ENCODE assay signal across 8 cellular contexts in genomic region chr6:31971279-31971992, GRCh38. TPM values are rescaled to one million over a fixed set of nuclear protein-coding genes. Genes with fewer than 3 reads are reported as not detected.
DNase-seq lines count a peak whose midpoint lies in the region; ATAC-seq, FAIRE-seq and TF ChIP-seq lines count a peak whose summit lies in the region.

No MANE protein-coding gene starts in this region.

- H3K27ac Mint-ChIP-seq in activated naive CD4-positive, alpha-beta T cell treated with anti-CD3 and anti-CD28 coated beads, Interleukin-2, amount 10 ng/mL, durations not matched to agents 7 days and 5 days, result peak overlapping the region; percentile 99

- peaks cover 8% of the 10 kb centered on the region for H3K27me3 Mint-ChIP-seq in activated naive CD4-positive, alpha-beta T cell treated with anti-CD3 and anti-CD28 coated beads, Interleukin-2, amount 10 ng/mL, durations not matched to agents 7 days and 5 days

- no peak for TF ChIP-seq CTCF in keratinocyte (optimal IDR thresholded peaks at IDR 0.05 in 1 of 3, IDR thresholded peaks at IDR 0.05 in 1 of 3, conservative IDR thresholded peaks at IDR 0.05 in 1 of 3; ENCODE audit: extremely low read depth in 1 of 3, insufficient read depth in 2 of 3, low read length in 3 of 3)

- peaks cover 45% of the 10 kb centered on the region for H3K36me3 Mint-ChIP-seq in activated naive CD4-positive, alpha-beta T cell treated with anti-CD3 and anti-CD28 coated beads, Interleukin-2, amount 10 ng/mL, durations not matched to agents 7 days and 5 days

- no peak for ATAC-seq in HG02981 (IDR thresholded peaks at IDR 0.05; ENCODE audit: unreplicated experiment)

- H3K36me3 ChIP-seq in adipocyte (ENCODE audit: control insufficient read depth, insufficient read depth, low read length, severe bottlenecking), result peaks cover 39% of the 10 kb centered on the region
- H3K36me3 ChIP-seq in keratinocyte (ENCODE audit: control insufficient read depth in 2 of 2, extremely low read depth in 1 of 2, insufficient read depth in 2 of 2, low read length in 2 of 2), result peaks cover 11 to 28% of the 10 kb centered on the region in 2 experiments
- H3K36me3 ChIP-seq in subcutaneous abdominal adipose tissue (ENCODE audit: control insufficient read depth in 5 of 5, insufficient read depth in 5 of 5, low read length in 5 of 5), result peaks cover 0 to 44% (median 41%) of the 10 kb centered on the region in 5 donors

- no peaks in the 10 kb centered on the region for H3K27me3 ChIP-seq in adipocyte (replicated peaks; ENCODE audit: control insufficient read depth, insufficient read depth, low read length)
- H3K27me3 ChIP-seq in keratinocyte (ENCODE audit: control insufficient read depth, extremely low read depth, insufficient read depth, low read length), result no peaks in the 10 kb centered on the region
- H3K27me3 ChIP-seq in subcutaneous abdominal adipose tissue (ENCODE audit: control insufficient read depth in 5 of 5, insufficient read depth in 4 of 5, low read length in 5 of 5), result no peaks in the 10 kb centered on the region

- H3K79me2 ChIP-seq in keratinocyte (ENCODE audit: control insufficient read depth, insufficient read depth, low read length), result peaks cover 28% of the 10 kb centered on the region

- H3K9me3 Mint-ChIP-seq in activated naive CD4-positive, alpha-beta T cell treated with anti-CD3 and anti-CD28 coated beads, Interleukin-2, amount 10 ng/mL, durations not matched to agents 7 days and 5 days, result no peaks in the 10 kb centered on the region

- no peaks in the 10 kb centered on the region for H3K9me3 ChIP-seq in adipocyte (ENCODE audit: control insufficient read depth, low read length)
- H3K9me3 ChIP-seq in keratinocyte (ENCODE audit: control insufficient read depth, low read depth, low read length), result no peaks in the 10 kb centered on the region
- H3K9me3 ChIP-seq in subcutaneous abdominal adipose tissue (ENCODE audit: control insufficient read depth in 5 of 5, low read length in 5 of 5), result no peaks in the 10 kb centered on the region

- DNase-seq in activated naive CD4-positive, alpha-beta T cell treated with anti-CD3 and anti-CD28 coated beads, Interleukin-2, amount 10 ng/mL, durations not matched to agents 7 days and 5 days, result peak; percentile 26
- no peak for DNase-seq in activated naive CD4-positive, alpha-beta T cell treated with anti-CD3 and anti-CD28 coated beads, Interleukin-2, amount 50 U/mL, for 16 hours
- DNase-seq in adipocyte (ENCODE audit: low read depth) (no peak), keratinocyte (ENCODE audit: low read depth, low spot score) (no peak), SW 1271 (lab: John Stamatoyannopoulos, UW) (no peak), ureter (ENCODE audit: low spot score) (no peak)

- H3K4me2 ChIP-seq in keratinocyte (ENCODE audit: control insufficient read depth, extremely low read depth, insufficient read depth, low read depth, low read length), result peak overlapping the region; percentile 88

- FAIRE-seq in keratinocyte (lab: Jason Lieb, UNC), result no peak

- dilution Hi-C loops in keratinocyte (cut with MboI; ENCODE audit: extremely low pct_ligation_motif_present, low sequenced_read_pairs), result no loop called here

- H3K27ac ChIP-seq in keratinocyte (ENCODE audit: control insufficient read depth, insufficient read depth, low read length), result peak overlapping the region; percentile 98
- peak overlapping the region; percentile 94 for H3K27ac ChIP-seq in subcutaneous abdominal adipose tissue (ENCODE audit: low read depth, low read length)

- H3K9me1 ChIP-seq in keratinocyte (ENCODE audit: control insufficient read depth, extremely low read depth, insufficient read depth, low read length), result no peaks in the 10 kb centered on the region

- H4K20me1 ChIP-seq in keratinocyte (ENCODE audit: control insufficient read depth, extremely low read depth, insufficient read depth, low read length), result no peaks in the 10 kb centered on the region

- H3K4me3 ChIP-seq in adipocyte (ENCODE audit: low read length) (peak overlapping the region; percentile 87), keratinocyte (ENCODE audit: control insufficient read depth in 2 of 3, extremely low read depth in 1 of 3, insufficient read depth in 2 of 3, low read depth in 1 of 3, low read length in 3 of 3) (peak overlapping the region; percentile 72 to 95 (median 89)), subcutaneous abdominal adipose tissue (ENCODE audit: low read depth in 1 of 5, low read length in 5 of 5) (peak overlapping the region; percentile 85 to 93 (median 89))

- H3K4me1 Mint-ChIP-seq in activated naive CD4-positive, alpha-beta T cell treated with anti-CD3 and anti-CD28 coated beads, Interleukin-2, amount 10 ng/mL, durations not matched to agents 7 days and 5 days, result peaks cover 48% of the 10 kb centered on the region

- H3K9ac ChIP-seq in adipocyte (ENCODE audit: low read length) (peak overlapping the region; percentile 96), keratinocyte (ENCODE audit: control insufficient read depth, extremely low read depth, insufficient read depth, low read length) (peak overlapping the region; percentile 96), subcutaneous abdominal adipose tissue (ENCODE audit: low read length in 5 of 5) (peak overlapping the region; percentile 77 to 92 (median 80))

- CTCF ChIA-PET in activated naive CD4-positive, alpha-beta T cell treated with anti-CD3 and anti-CD28 coated beads, Interleukin-2, amount 10 ng/mL, durations not matched to agents 7 days and 5 days (lab: Charles Lee), result interaction anchor here (0.5 to 1.3 kb wide), 4 partner anchors 12 to 317 kb away, joined by 3 to 6 read pairs (median 4); partner anchors contain the start of genes EHMT2, NELFE and SKIC2

- H2AFZ ChIP-seq in keratinocyte (ENCODE audit: control insufficient read depth, low read length), result peak overlapping the region; percentile 92

- peak overlapping the region; percentile 97 for H3K4me3 Mint-ChIP-seq in activated naive CD4-positive, alpha-beta T cell treated with anti-CD3 and anti-CD28 coated beads, Interleukin-2, amount 10 ng/mL, durations not matched to agents 7 days and 5 days

- H3K4me1 ChIP-seq in adipocyte (ENCODE audit: control insufficient read depth, insufficient read depth, low read length) (peaks cover 33% of the 10 kb centered on the region), keratinocyte (ENCODE audit: control insufficient read depth, extremely low read depth, insufficient read depth, low read length) (peaks cover 18% of the 10 kb centered on the region), subcutaneous abdominal adipose tissue (ENCODE audit: control insufficient read depth in 5 of 5, insufficient read depth in 5 of 5, low read length in 5 of 5) (peaks cover 3 to 35% (median 27%) of the 10 kb centered on the region in 5 donors)

RNA-seq across cellular contexts. Expression of gene DXO, which starts 0.5 kb away (rescaled TPM):
- polyA plus RNA-seq in keratinocyte, result 7.0 to 10.4 TPM (median 7.6 TPM) in 3 replicates
- polyA plus RNA-seq in keratinocyte (2011; ENCODE audit: low read depth), result 4.9 TPM
- polyA plus RNA-seq in keratinocyte (2011; cell fraction: cytosol; rRNA removed), result 6.9 and 8.0 TPM in 2 replicates
- 23.0 and 23.6 TPM in 2 replicates for polyA plus RNA-seq in keratinocyte (2011; cell fraction: nucleus; rRNA removed)
- 10.2 and 12.4 TPM in 2 replicates for polyA plus RNA-seq in keratinocyte (2012; ENCODE audit: low replicate concordance)
- polyA minus RNA-seq in keratinocyte, result 6.0 to 14.3 TPM (median 7.1 TPM) in 3 replicates
- polyA minus RNA-seq in keratinocyte (2011; cell fraction: cytosol; rRNA and poly(A)+ RNA removed), result 17.1 TPM
- 5.4 and 7.1 TPM in 2 replicates for polyA minus RNA-seq in keratinocyte (2011; cell fraction: nucleus; rRNA and poly(A)+ RNA removed)
- 29.3 TPM for total RNA-seq in ureter

RNA-seq across cellular contexts. Expression of gene C4A, which starts 10.4 kb away (rescaled TPM):
- polyA plus RNA-seq in keratinocyte, result 1.2 to 2.9 TPM (median 1.4 TPM) in 3 replicates
- polyA plus RNA-seq in keratinocyte (2011; ENCODE audit: low read depth), result 3.8 TPM
- 0.22 and 0.51 TPM in 2 replicates for polyA plus RNA-seq in keratinocyte (2011; cell fraction: cytosol; rRNA removed)
- 8.0 and 9.5 TPM in 2 replicates for polyA plus RNA-seq in keratinocyte (2011; cell fraction: nucleus; rRNA removed)
- polyA plus RNA-seq in keratinocyte (2012; ENCODE audit: low replicate concordance), result 1.8 and 3.8 TPM in 2 replicates
- polyA minus RNA-seq in keratinocyte, result 2.3 to 10.0 TPM (median 3.7 TPM) in 3 replicates
- not detected for polyA minus RNA-seq in keratinocyte (2011; cell fraction: cytosol; rRNA and poly(A)+ RNA removed)
- polyA minus RNA-seq in keratinocyte (2011; cell fraction: nucleus; rRNA and poly(A)+ RNA removed), result 4.1 and 4.2 TPM in 2 replicates
- 71.1 TPM for total RNA-seq in ureter

RNA-seq across cellular contexts. Expression of gene SKIC2, which starts 12.5 kb away (rescaled TPM):
- 24.5 to 37.7 TPM (median 37.5 TPM) in 3 replicates for polyA plus RNA-seq in keratinocyte
- 24.7 TPM for polyA plus RNA-seq in keratinocyte (2011; ENCODE audit: low read depth)
- 13.6 and 20.2 TPM in 2 replicates for polyA plus RNA-seq in keratinocyte (2011; cell fraction: cytosol; rRNA removed)
- polyA plus RNA-seq in keratinocyte (2011; cell fraction: nucleus; rRNA removed), result 146 and 169 TPM in 2 replicates
- 42.2 and 53.9 TPM in 2 replicates for polyA plus RNA-seq in keratinocyte (2012; ENCODE audit: low replicate concordance)
- 65.4 to 76.2 TPM (median 71.3 TPM) in 3 replicates for polyA minus RNA-seq in keratinocyte
- 35.7 TPM for polyA minus RNA-seq in keratinocyte (2011; cell fraction: cytosol; rRNA and poly(A)+ RNA removed)
- 49.2 and 57.4 TPM in 2 replicates for polyA minus RNA-seq in keratinocyte (2011; cell fraction: nucleus; rRNA and poly(A)+ RNA removed)
- 73.7 TPM for total RNA-seq in ureter

RNA-seq across cellular contexts. Expression of gene NELFE, which starts 12.7 kb away (rescaled TPM):
- 45.1 to 57.9 TPM (median 51.9 TPM) in 3 replicates for polyA plus RNA-seq in keratinocyte
- polyA plus RNA-seq in keratinocyte (2011; ENCODE audit: low read depth), result 137 TPM
- polyA plus RNA-seq in keratinocyte (2011; cell fraction: cytosol; rRNA removed), result 41.1 and 56.6 TPM in 2 replicates
- polyA plus RNA-seq in keratinocyte (2011; cell fraction: nucleus; rRNA removed), result 32.7 and 37.9 TPM in 2 replicates
- polyA plus RNA-seq in keratinocyte (2012; ENCODE audit: low replicate concordance), result 53.6 and 69.3 TPM in 2 replicates
- 20.0 to 27.2 TPM (median 20.7 TPM) in 3 replicates for polyA minus RNA-seq in keratinocyte
- polyA minus RNA-seq in keratinocyte (2011; cell fraction: cytosol; rRNA and poly(A)+ RNA removed), result 37.6 TPM
- 8.5 and 10.9 TPM in 2 replicates for polyA minus RNA-seq in keratinocyte (2011; cell fraction: nucleus; rRNA and poly(A)+ RNA removed)
- 59.6 TPM for total RNA-seq in ureter

RNA-seq across cellular contexts. Expression of gene CFB, which starts 25.5 kb away (rescaled TPM):
- polyA plus RNA-seq in keratinocyte, result 0.84 to 2.9 TPM (median 2.5 TPM) in 3 replicates
- polyA plus RNA-seq in keratinocyte (2011; ENCODE audit: low read depth), result 6.6 TPM
- 0.73 and 1.2 TPM in 2 replicates for polyA plus RNA-seq in keratinocyte (2011; cell fraction: cytosol; rRNA removed)
- polyA plus RNA-seq in keratinocyte (2011; cell fraction: nucleus; rRNA removed), result 5.4 and 6.6 TPM in 2 replicates
- 1.1 and 6.5 TPM in 2 replicates for polyA plus RNA-seq in keratinocyte (2012; ENCODE audit: low replicate concordance)
- 1.9 to 5.2 TPM in 2 of 3 replicates, not detected in the other for polyA minus RNA-seq in keratinocyte
- 2.9 TPM for polyA minus RNA-seq in keratinocyte (2011; cell fraction: cytosol; rRNA and poly(A)+ RNA removed)
- polyA minus RNA-seq in keratinocyte (2011; cell fraction: nucleus; rRNA and poly(A)+ RNA removed), result 5.4 and 9.2 TPM in 2 replicates
- total RNA-seq in ureter, result 41.4 TPM
